Comparison of ENCODE assay signal across 9 cellular contexts in genomic region chrX:10190367-10190766, GRCh38. TPM values are rescaled to one million over a fixed set of nuclear protein-coding genes. Genes with fewer than 3 reads are reported as not detected.
A peak's percentile ranks its signal among the peaks of the same experiment; 100 is the strongest.
DNase-seq lines count a peak whose midpoint lies in the region; ATAC-seq and TF ChIP-seq lines count a peak whose summit lies in the region.
"Had no signal": no experiment of that assay in that cellular context is flagged by ENCODE, and none has a peak within 500 bp of the region (broad histone marks: within the 10 kb centered on the region; RNA-seq: fewer than 3 reads in every experiment).

No MANE protein-coding gene starts in this region.

- H3K27me3 Mint-ChIP-seq in endothelial cell (ENCODE audit: unreplicated experiment), result peaks cover 6% of the 10 kb centered on the region

- peak overlapping the region; percentile 95 for H3K27ac Mint-ChIP-seq in endothelial cell (ENCODE audit: unreplicated experiment)

- no peak overlapping the region for H3K27ac ChIP-seq in Peyer's patch

- ATAC-seq in HG03095 (IDR thresholded peaks at IDR 0.05; ENCODE audit: unreplicated experiment), result no peak
- no peak for ATAC-seq in GM21515 (IDR thresholded peaks at IDR 0.05; ENCODE audit: unreplicated experiment)

- TF ChIP-seq CTCF in LNCAP (IDR thresholded peaks at IDR 0.05) (peak; percentile 42; the same call in 1 of the 2 replicates), Peyer's patch (IDR thresholded peaks at IDR 0.05) (peak in 4 of 6 experiments; percentile 41 to 59 (median 48)), endothelial cell (IDR thresholded peaks at IDR 0.05; ENCODE audit: unreplicated experiment) (no peak)

- peak; percentile 23 for DNase-seq in NCI-H2029 (lab: John Stamatoyannopoulos, UW)
- DNase-seq in NCI-H2029 treated with DMSO at 0.1 percent for 48 hours (lab: John Stamatoyannopoulos, UW), result no peak
- DNase-seq in Peyer's patch, result peak in 1 of 3 donors; percentile 63
- no peak for DNase-seq in endothelial cell (ENCODE audit: low spot score)
- peak; percentile 45 for DNase-seq in mucosa of gallbladder (ENCODE audit: low spot score)

- peaks cover 34% of the 10 kb centered on the region for H3K36me3 Mint-ChIP-seq in endothelial cell (ENCODE audit: low read depth, unreplicated experiment)

- no peak overlapping the region for H3K4me3 Mint-ChIP-seq in endothelial cell (ENCODE audit: unreplicated experiment)

- TF ChIP-seq POLR2A in Peyer's patch (IDR thresholded peaks at IDR 0.05), result no peak

- H3K9me3 Mint-ChIP-seq in endothelial cell (ENCODE audit: unreplicated experiment), result no peaks in the 10 kb centered on the region

- H3K4me3 ChIP-seq in Peyer's patch, result no peak overlapping the region
- H3K4me3 ChIP-seq: BLaER1 treated with 17β-estradiol and CSF1 and Interleukin-3, amounts not matched to agents 10 nM and 100 nM had no signal

- no peaks in the 10 kb centered on the region for H3K9me3 ChIP-seq in Peyer's patch

- H3K4me1 Mint-ChIP-seq in endothelial cell (ENCODE audit: unreplicated experiment), result peaks cover 26% of the 10 kb centered on the region

- no peaks in the 10 kb centered on the region for H3K4me1 ChIP-seq in Peyer's patch

- no peaks in the 10 kb centered on the region for H3K36me3 ChIP-seq in Peyer's patch
- H3K36me3 ChIP-seq: BLaER1 treated with 17β-estradiol and CSF1 and Interleukin-3, amounts not matched to agents 10 nM and 100 nM had no signal

- H3K27me3 ChIP-seq in Peyer's patch, result no peaks in the 10 kb centered on the region

RNA-seq across cellular contexts. Expression of gene CLCN4, which starts 33.6 kb away (rescaled TPM):
- 1 to 10 TPM in 2 of 4 donors, under 1 TPM in 1, not detected in 1; 0.35 to 4.3 (median 1.7) TPM for total RNA-seq in Peyer's patch
- 23.1 TPM for total RNA-seq in endothelial cell (ENCODE audit: unreplicated experiment)
- total RNA-seq in mucosa of gallbladder, result 8.0 TPM

Comparison
In these comparisons a context has a peak if more than half of its experiments do, and no peak if none do; other contexts are left out.
1. DNase-seq: peak in NCI-H2029 (single experiment) and mucosa of gallbladder (single experiment); none in NCI-H2029 treated with DMSO at 0.1 percent for 48 hours (single experiment) and endothelial cell (single experiment).